10 cellular contexts compared by ENCODE assay signal in genomic region chr1:170661646-170662411, GRCh38. TPM values are rescaled to one million over a fixed set of nuclear protein-coding genes. Genes with fewer than 3 reads are reported as not detected.
DNase-seq lines count a peak whose midpoint lies in the region; ATAC-seq, FAIRE-seq and TF ChIP-seq lines count a peak whose summit lies in the region.
"Had no signal": no experiment of that assay in that cellular context is flagged by ENCODE, and none has a peak within 500 bp of the region (broad histone marks: within the 10 kb centered on the region; RNA-seq: fewer than 3 reads in every experiment).

No MANE protein-coding gene starts in this region.

- WGBS in iPS DF 6.9 (ENCODE audit: insufficient coverage, insufficient read length) = no CpG with 5 or more reads among the region's 31 CpGs

- peaks cover 10% of the 10 kb centered on the region for H3K9me3 Mint-ChIP-seq in astrocyte (ENCODE audit: unreplicated experiment)
- H3K9me3 Mint-ChIP-seq in stimulated activated naive B cell treated with anti-CD40 and anti-IgM and Interleukin-4, amounts not matched to agents 10 μg/mL and 1 μg/mL and 100 μg/mL, for 72 hours = peaks cover 0 to 3% of the 10 kb centered on the region in 2 donors

- H3K9ac ChIP-seq in astrocyte (ENCODE audit: low read length) = peak overlapping the region; percentile 98

- H3K27ac Mint-ChIP-seq in astrocyte (ENCODE audit: unreplicated experiment) = no peak overlapping the region
- H3K27ac Mint-ChIP-seq in stimulated activated naive B cell treated with anti-CD40 and anti-IgM and Interleukin-4, amounts not matched to agents 10 μg/mL and 1 μg/mL and 100 μg/mL, for 72 hours = peak overlapping the region; percentile 25

- TF ChIP-seq CTCF in GM12865 (IDR thresholded peaks at IDR 0.05; ENCODE audit: insufficient read depth, low read depth, low read length, missing control alignments) (no peak), astrocyte (IDR thresholded peaks at IDR 0.05; ENCODE audit: insufficient read depth, low read depth, low read length) (peak; percentile 4)

- H3K27me3 ChIP-seq in astrocyte (ENCODE audit: insufficient read depth, low read length) (no peaks in the 10 kb centered on the region), iPS DF 6.9 (ENCODE audit: control insufficient read depth, insufficient read depth, low read length) (peaks cover 69% of the 10 kb centered on the region)

- H3K4me2 ChIP-seq in astrocyte (ENCODE audit: low read length) = peak overlapping the region; percentile 90

- H3K27ac ChIP-seq in astrocyte (ENCODE audit: low read depth, low read length) (peak overlapping the region; percentile 94), iPS DF 6.9 (ENCODE audit: low read length) (no peak overlapping the region)

- H3K9me3 ChIP-seq in astrocyte (ENCODE audit: insufficient read depth, low read depth, low read length) = no peaks in the 10 kb centered on the region
- no peaks in the 10 kb centered on the region for H3K9me3 ChIP-seq in iPS DF 6.9 (ENCODE audit: control insufficient read depth, insufficient read depth, low read length)

- peak overlapping the region; percentile 76 for H2AFZ ChIP-seq in astrocyte (ENCODE audit: low read depth, low read length)

- ATAC-seq in stimulated activated naive B cell treated with anti-CD40 and anti-IgM and Interleukin-4, amounts not matched to agents 10 μg/mL and 1 μg/mL and 100 μg/mL, for 72 hours (replicated peaks) = no peak
- ATAC-seq in GM19455 (IDR thresholded peaks at IDR 0.05; ENCODE audit: unreplicated experiment) (no peak), GM19351 (IDR thresholded peaks at IDR 0.05; ENCODE audit: unreplicated experiment) (no peak)

- peaks cover 39% of the 10 kb centered on the region for H3K79me2 ChIP-seq in astrocyte (ENCODE audit: insufficient read depth, low read length)

- H3K4me3 ChIP-seq in GM12865 (ENCODE audit: low read depth, low read length) (peak overlapping the region; percentile 40; the same call in 1 of the 2 replicates), astrocyte (ENCODE audit: insufficient read depth, low read depth, low read length) (peak overlapping the region; percentile 91), iPS DF 6.9 (ENCODE audit: low read length) (peak overlapping the region; percentile 26; the same call in 1 of the 2 replicates)

- H3K36me3 ChIP-seq in astrocyte (ENCODE audit: insufficient read depth, low read length) (no peaks in the 10 kb centered on the region), iPS DF 6.9 (ENCODE audit: control insufficient read depth, insufficient read depth, low read length) (no peaks in the 10 kb centered on the region)

- no peaks in the 10 kb centered on the region for H4K20me1 ChIP-seq in astrocyte (ENCODE audit: insufficient read depth, low read length)

- FAIRE-seq in astrocyte (lab: Jason Lieb, UNC) = no peak

- peaks cover 6% of the 10 kb centered on the region for H3K4me1 Mint-ChIP-seq in astrocyte (ENCODE audit: low read depth, unreplicated experiment)
- peaks cover 15 to 34% of the 10 kb centered on the region in 2 donors for H3K4me1 Mint-ChIP-seq in stimulated activated naive B cell treated with anti-CD40 and anti-IgM and Interleukin-4, amounts not matched to agents 10 μg/mL and 1 μg/mL and 100 μg/mL, for 72 hours

- DNase-seq in GM12865 (ENCODE audit: low read depth) (no peak), astrocyte (ENCODE audit: low read depth) (peak; percentile 43), iPS DF 6.9 (ENCODE audit: low read depth, low spot score) (no peak), cerebellum (ENCODE audit: low spot score) (no peak)
- no peak for DNase-seq in stimulated activated naive B cell treated with anti-CD40 and anti-IgM and Interleukin-4, amounts not matched to agents 10 μg/mL and 1 μg/mL and 100 μg/mL, for 72 hours
- no peak for DNase-seq in stimulated activated CD4-positive, alpha-beta T cell treated with anti-CD3 and anti-CD28 coated beads, Interleukin-4, amount 100 ng/mL, for 24 hours
- DNase-seq: occipital lobe had no signal

- no peaks in the 10 kb centered on the region for H3K36me3 Mint-ChIP-seq in astrocyte (ENCODE audit: low read depth, unreplicated experiment)
- peaks cover 0 to 14% of the 10 kb centered on the region in 2 donors for H3K36me3 Mint-ChIP-seq in stimulated activated naive B cell treated with anti-CD40 and anti-IgM and Interleukin-4, amounts not matched to agents 10 μg/mL and 1 μg/mL and 100 μg/mL, for 72 hours

- peaks cover 82% of the 10 kb centered on the region for H3K27me3 Mint-ChIP-seq in astrocyte (ENCODE audit: low read depth, unreplicated experiment)
- H3K27me3 Mint-ChIP-seq in stimulated activated naive B cell treated with anti-CD40 and anti-IgM and Interleukin-4, amounts not matched to agents 10 μg/mL and 1 μg/mL and 100 μg/mL, for 72 hours = peaks cover 73 to 78% of the 10 kb centered on the region in 2 donors

- peak overlapping the region; percentile 66 for H3K4me3 Mint-ChIP-seq in astrocyte (ENCODE audit: unreplicated experiment)
- no peak overlapping the region for H3K4me3 Mint-ChIP-seq in stimulated activated naive B cell treated with anti-CD40 and anti-IgM and Interleukin-4, amounts not matched to agents 10 μg/mL and 1 μg/mL and 100 μg/mL, for 72 hours

- H3K4me1 ChIP-seq in astrocyte (ENCODE audit: insufficient read depth, low read length) (peaks cover 26% of the 10 kb centered on the region), iPS DF 6.9 (ENCODE audit: control insufficient read depth, insufficient read depth, low read length) (peaks cover 2% of the 10 kb centered on the region)

RNA-seq across cellular contexts. Expression of gene PRRX1, which starts 2.1 kb away (rescaled TPM):
- 1.3 and 2.6 TPM in 2 replicates for total RNA-seq in astrocyte
- total RNA-seq in cerebellum = 13.3 TPM
- total RNA-seq: HT1080 had no signal

Comparison
In these comparisons a context has a peak if more than half of its experiments do, and no peak if none do; other contexts are left out.
1. H3K4me3 ChIP-seq: peak in every context shown above with its lines; median percentile 91 in astrocyte; 40 in GM12865; 26 in iPS DF 6.9.